In the genomic region with DNA sequence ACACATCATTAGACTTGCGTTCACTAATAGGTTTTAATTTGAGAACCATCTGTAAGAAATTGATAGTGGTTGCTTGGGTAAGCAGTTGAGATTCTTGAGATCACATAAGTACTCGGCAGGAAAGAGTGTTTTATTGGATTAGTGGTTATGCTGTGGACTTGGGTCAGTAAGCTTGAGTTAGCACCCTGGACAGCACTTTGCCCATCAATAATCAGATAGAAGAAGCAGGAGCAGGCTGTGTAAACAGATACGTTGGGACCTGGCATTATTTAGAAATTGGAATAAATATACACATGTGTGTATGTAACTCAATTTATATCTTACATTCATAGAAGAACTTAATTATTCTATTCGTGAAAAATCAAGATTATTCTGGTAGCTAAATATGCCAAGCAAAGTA, we compare ENCODE assay signal across 1 cellular context.
TF ChIP-seq lines count a peak whose summit lies in the region.

No MANE protein-coding gene starts in this region.

TF ChIP-seq in HepG2, 621 proteins besides CTCF, POLR2A, EP300 and RAD21 (continued from another document):
- TF ChIP-seq REST (IDR thresholded peaks at IDR 0.05; ENCODE audit: borderline replicate concordance in 1 of 2, low read depth in 1 of 2, low read length in 2 of 2) = peak; percentile 4 to 89
